Comparison of ENCODE assay signal across 30 cellular contexts in the genomic region with DNA sequence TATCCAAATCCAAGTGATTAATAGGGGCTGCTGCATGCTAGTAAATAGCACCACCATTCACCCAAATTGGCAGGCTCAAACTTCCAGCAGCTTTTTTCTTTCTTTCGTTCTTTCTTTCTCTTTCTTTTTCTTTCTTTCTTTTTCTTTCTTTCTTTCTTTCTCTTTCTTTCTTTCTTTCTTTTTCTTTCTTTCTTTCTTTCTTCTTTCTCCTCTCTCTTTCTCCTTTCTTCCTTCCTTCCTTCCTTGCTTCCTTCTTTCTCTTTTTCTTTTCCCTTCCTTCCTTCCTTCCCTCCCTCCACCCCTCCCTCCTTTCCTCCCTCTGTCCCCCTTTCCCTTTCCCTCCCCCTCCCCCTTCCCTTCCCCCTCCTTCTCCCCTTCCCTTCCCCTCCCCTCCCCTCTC.
"Had no signal": no experiment of that assay in that cellular context is flagged by ENCODE, and none has a peak within 500 bp of the region (broad histone marks: within the 10 kb centered on the region; RNA-seq: fewer than 3 reads in every experiment).

No MANE protein-coding gene starts in this region.

- H3K36me3 ChIP-seq: ascending aorta, breast epithelium, cardiac muscle cell, colonic mucosa, esophagus squamous epithelium, gastroesophageal sphincter, heart right ventricle had no signal

- H3K27ac ChIP-seq: ascending aorta, breast epithelium, cardiac muscle cell, colonic mucosa, epithelial cell of prostate, esophagus squamous epithelium, gastroesophageal sphincter, heart right ventricle had no signal

- H3K4me1 ChIP-seq: ascending aorta, breast epithelium, colonic mucosa, esophagus squamous epithelium, heart right ventricle had no signal

- H3K9me3 ChIP-seq: ascending aorta, breast epithelium, colonic mucosa, esophagus squamous epithelium, gastroesophageal sphincter, heart right ventricle had no signal

- H3K36me3 Mint-ChIP-seq: brain had no signal

- H3K4me3 ChIP-seq: ascending aorta, breast epithelium, cardiac muscle cell, colonic mucosa, esophagus squamous epithelium, gastroesophageal sphincter, heart right ventricle had no signal

- H3K27ac Mint-ChIP-seq: activated CD4-positive, alpha-beta memory T cell treated with anti-CD3 and anti-CD28 coated beads, Interleukin-2, amount 10 ng/mL, durations not matched to agents 7 days and 5 days; activated CD4-positive, alpha-beta T cell treated with anti-CD3 and anti-CD28 coated beads, Interleukin-2, amount 10 ng/mL, durations not matched to agents 7 days and 5 days; activated naive CD8-positive, alpha-beta T cell treated with anti-CD3 and anti-CD28 coated beads, Interleukin-2, amount 10 ng/mL, durations not matched to agents 7 days and 5 days; brain had no signal

- FAIRE-seq: endometrium, endothelial cell of umbilical vein had no signal

- H3K4me3 Mint-ChIP-seq: activated CD4-positive, alpha-beta memory T cell treated with anti-CD3 and anti-CD28 coated beads, Interleukin-2, amount 10 ng/mL, durations not matched to agents 7 days and 5 days; activated CD4-positive, alpha-beta T cell treated with anti-CD3 and anti-CD28 coated beads, Interleukin-2, amount 10 ng/mL, durations not matched to agents 7 days and 5 days; activated naive CD4-positive, alpha-beta T cell treated with anti-CD3 and anti-CD28 coated beads, Interleukin-2, amount 10 ng/mL, durations not matched to agents 7 days and 5 days; activated naive CD8-positive, alpha-beta T cell treated with anti-CD3 and anti-CD28 coated beads, Interleukin-2, amount 10 ng/mL, durations not matched to agents 7 days and 5 days; activated T-cell treated with anti-CD3 and anti-CD28 coated beads, Interleukin-2, amount 50 U/mL, for 4 hours; activated T-helper 1 cell treated with anti-CD3 and anti-CD28 coated beads, Interleukin-12 subunit alpha, Interleukin-12 subunit beta, Interleukin-2, Interleukin-4 antibody, amounts not matched to agents 30 ng/mL and 10 ng/mL and 1 ng/mL, durations not matched to agents 14 hours and 24 hours and 36 hours; brain had no signal

- DNase-seq: activated CD4-positive, alpha-beta memory T cell treated with anti-CD3 and anti-CD28 coated beads, Interleukin-2, amount 10 ng/mL, durations not matched to agents 7 days and 5 days; activated CD4-positive, alpha-beta T cell treated with anti-CD3 and anti-CD28 coated beads for 1 hour; activated CD4-positive, alpha-beta T cell treated with anti-CD3 and anti-CD28 coated beads for 4 hours; activated CD4-positive, alpha-beta T cell treated with anti-CD3 and anti-CD28 coated beads, Interleukin-2, amount 10 ng/mL, durations not matched to agents 7 days and 5 days; activated CD4-positive, alpha-beta T cell treated with anti-CD3 and anti-CD28 coated beads, Interleukin-2, amount 50 U/mL, for 4 hours; activated CD8-positive, alpha-beta memory T cell treated with anti-CD3 and anti-CD28 coated beads, Interleukin-2, amount 50 U/mL, for 48 hours; activated gamma-delta T cell; activated naive CD4-positive, alpha-beta T cell; activated naive CD4-positive, alpha-beta T cell treated with anti-CD3 and anti-CD28 coated beads, Interleukin-2, amount 10 ng/mL, durations not matched to agents 7 days and 5 days; activated naive CD8-positive, alpha-beta T cell treated with anti-CD3 and anti-CD28 coated beads, Interleukin-2, amount 10 ng/mL, durations not matched to agents 7 days and 5 days; activated T-cell treated with anti-CD3 and anti-CD28 coated beads for 4 hours; activated T-cell treated with anti-CD3 and anti-CD28 coated beads, Interleukin-2, amount 50 U/mL, for 4 hours; central memory CD4-positive, alpha-beta T cell; cerebellar nuclear complex; colonic mucosa; effector CD8-positive, alpha-beta T cell; esophagus squamous epithelium; foreskin melanocyte; heart right ventricle; T-helper 2 cell had no signal

- H3K9me3 Mint-ChIP-seq: activated CD4-positive, alpha-beta memory T cell treated with anti-CD3 and anti-CD28 coated beads, Interleukin-2, amount 10 ng/mL, durations not matched to agents 7 days and 5 days; activated T-cell treated with anti-CD3 and anti-CD28 coated beads, Interleukin-2, amount 50 U/mL, for 4 hours; activated T-helper 1 cell treated with anti-CD3 and anti-CD28 coated beads, Interleukin-12 subunit alpha, Interleukin-12 subunit beta, Interleukin-2, Interleukin-4 antibody, amounts not matched to agents 30 ng/mL and 10 ng/mL and 1 ng/mL, durations not matched to agents 14 hours and 24 hours and 36 hours had no signal

- ATAC-seq: activated naive CD4-positive, alpha-beta T cell treated with anti-CD3 and anti-CD28 coated beads, Interleukin-2, amount 50 U/mL, for 72 hours; activated T-cell treated with anti-CD3 and anti-CD28 coated beads, Interleukin-2, amount 50 U/mL, for 4 hours; gastroesophageal sphincter; heart right ventricle had no signal

- H3K27me3 ChIP-seq: ascending aorta, breast epithelium, cardiac muscle cell, colonic mucosa, esophagus squamous epithelium, gastroesophageal sphincter, heart right ventricle had no signal

- H3K27me3 Mint-ChIP-seq: activated CD4-positive, alpha-beta memory T cell treated with anti-CD3 and anti-CD28 coated beads, Interleukin-2, amount 10 ng/mL, durations not matched to agents 7 days and 5 days; activated CD4-positive, alpha-beta T cell treated with anti-CD3 and anti-CD28 coated beads, Interleukin-2, amount 10 ng/mL, durations not matched to agents 7 days and 5 days; activated naive CD4-positive, alpha-beta T cell treated with anti-CD3 and anti-CD28 coated beads, Interleukin-2, amount 10 ng/mL, durations not matched to agents 7 days and 5 days; activated naive CD8-positive, alpha-beta T cell treated with anti-CD3 and anti-CD28 coated beads, Interleukin-2, amount 10 ng/mL, durations not matched to agents 7 days and 5 days; brain had no signal

- H3K4me1 Mint-ChIP-seq: brain had no signal
